33 cellular contexts compared by ENCODE assay signal in the genomic region with DNA sequence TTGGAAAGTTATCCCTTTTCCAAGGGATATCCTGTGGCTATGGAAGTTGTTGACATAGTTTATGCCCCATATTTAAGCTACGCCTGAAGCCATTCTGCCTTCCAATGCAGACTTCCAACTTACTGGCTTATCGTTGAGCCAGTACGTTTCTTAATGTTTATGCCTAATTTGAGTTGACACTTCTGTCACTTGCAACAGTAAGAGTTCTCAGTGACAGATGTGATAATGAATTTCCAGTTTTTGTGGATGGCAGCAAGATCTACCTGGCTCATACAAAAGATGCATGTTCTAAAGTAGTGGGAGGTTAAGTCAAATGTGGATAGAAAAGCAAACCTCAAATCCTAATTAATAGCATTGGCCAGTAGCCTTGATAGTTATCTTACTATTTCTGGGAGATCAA.
"Had no signal": no experiment of that assay in that cellular context is flagged by ENCODE, and none has a peak within 500 bp of the region (broad histone marks: within the 10 kb centered on the region; RNA-seq: fewer than 3 reads in every experiment).

No MANE protein-coding gene starts in this region.

- H3K36me3 Mint-ChIP-seq: activated CD8-positive, alpha-beta memory T cell treated with anti-CD3 and anti-CD28 coated beads, Interleukin-2, amount 10 ng/mL, durations not matched to agents 7 days and 5 days; activated naive CD4-positive, alpha-beta T cell treated with anti-CD3 and anti-CD28 coated beads, Interleukin-2, amount 10 ng/mL, durations not matched to agents 7 days and 5 days; activated naive CD4-positive, alpha-beta T cell treated with anti-CD3 and anti-CD28 coated beads, Interleukin-2, amount 50 U/mL, for 24 hours; activated naive CD8-positive, alpha-beta T cell; activated naive CD8-positive, alpha-beta T cell treated with anti-CD3 and anti-CD28 coated beads, Interleukin-2, amount 10 ng/mL, durations not matched to agents 7 days and 5 days; brain had no signal

- H3K4me1 ChIP-seq: ascending aorta had no signal

- H3K9me3 ChIP-seq: ascending aorta had no signal

- H3K27ac Mint-ChIP-seq: activated B cell treated with CpG ODN at 0.5 μM for 24 hours; activated CD4-positive, alpha-beta memory T cell treated with anti-CD3 and anti-CD28 coated beads, Interleukin-2, amount 10 ng/mL, durations not matched to agents 7 days and 5 days; activated CD4-positive, alpha-beta T cell treated with anti-CD3 and anti-CD28 coated beads, Interleukin-2, amount 10 ng/mL, durations not matched to agents 24 days and 14 days; activated CD8-positive, alpha-beta memory T cell treated with anti-CD3 and anti-CD28 coated beads, Interleukin-2, amount 10 ng/mL, durations not matched to agents 7 days and 5 days; activated CD8-positive, alpha-beta T cell treated with anti-CD3 and anti-CD28 coated beads, Interleukin-2, amount 10 ng/mL, durations not matched to agents 7 days and 5 days; activated naive CD4-positive, alpha-beta T cell treated with anti-CD3 and anti-CD28 coated beads, Interleukin-2, amount 10 ng/mL, durations not matched to agents 7 days and 5 days; activated naive CD4-positive, alpha-beta T cell treated with anti-CD3 and anti-CD28 coated beads, Interleukin-2, amount 50 U/mL, for 24 hours; activated naive CD8-positive, alpha-beta T cell; activated naive CD8-positive, alpha-beta T cell treated with anti-CD3 and anti-CD28 coated beads, Interleukin-2, amount 10 ng/mL, durations not matched to agents 7 days and 5 days; activated naive CD8-positive, alpha-beta T cell treated with anti-CD3 and anti-CD28 coated beads, Interleukin-2, amount 50 U/mL, for 24 hours; activated T-cell treated with anti-CD3 and anti-CD28 coated beads, Interleukin-2, amount 50 U/mL, for 24 hours; activated T-helper 2 cell treated with anti-CD3 and anti-CD28 coated beads, Interferon-gamma antibody, Interleukin-2, Interleukin-4, amounts not matched to agents 10 μg/mL and 5 μg/mL and 100 μg/mL, durations not matched to agents 14 hours and 24 hours and 36 hours; T-helper 1 cell treated with Interleukin-12 subunit alpha and Interleukin-12 subunit beta and Interleukin-4 antibody, amounts not matched to agents 30 μg/mL and 1 μg/mL, for 36 hours; T-helper 2 cell treated with Interferon-gamma antibody and Interleukin-4, amounts not matched to agents 5 μg/mL and 100 μg/mL, for 36 hours had no signal

- H3K27me3 Mint-ChIP-seq: activated B cell treated with CpG ODN at 0.5 μM for 24 hours; activated CD4-positive, alpha-beta memory T cell treated with anti-CD3 and anti-CD28 coated beads, Interleukin-2, amount 10 ng/mL, durations not matched to agents 7 days and 5 days; activated CD4-positive, alpha-beta T cell treated with anti-CD3 and anti-CD28 coated beads, Interleukin-2, amount 10 ng/mL, durations not matched to agents 24 days and 14 days; activated CD8-positive, alpha-beta memory T cell treated with anti-CD3 and anti-CD28 coated beads, Interleukin-2, amount 10 ng/mL, durations not matched to agents 7 days and 5 days; activated naive CD4-positive, alpha-beta T cell treated with anti-CD3 and anti-CD28 coated beads, Interleukin-2, amount 10 ng/mL, durations not matched to agents 7 days and 5 days; activated naive CD4-positive, alpha-beta T cell treated with anti-CD3 and anti-CD28 coated beads, Interleukin-2, amount 50 U/mL, for 24 hours; activated naive CD8-positive, alpha-beta T cell; activated naive CD8-positive, alpha-beta T cell treated with anti-CD3 and anti-CD28 coated beads, Interleukin-2, amount 10 ng/mL, durations not matched to agents 7 days and 5 days; activated naive CD8-positive, alpha-beta T cell treated with anti-CD3 and anti-CD28 coated beads, Interleukin-2, amount 50 U/mL, for 24 hours; activated T-cell treated with anti-CD3 and anti-CD28 coated beads, Interleukin-2, amount 50 U/mL, for 24 hours; central memory CD8-positive, alpha-beta T cell had no signal

- H3K4me3 Mint-ChIP-seq: activated B cell treated with CpG ODN at 0.5 μM for 24 hours; activated CD4-positive, alpha-beta memory T cell treated with anti-CD3 and anti-CD28 coated beads, Interleukin-2, amount 10 ng/mL, durations not matched to agents 7 days and 5 days; activated CD4-positive, alpha-beta T cell treated with anti-CD3 and anti-CD28 coated beads, Interleukin-2, amount 10 ng/mL, durations not matched to agents 24 days and 14 days; activated CD8-positive, alpha-beta memory T cell treated with anti-CD3 and anti-CD28 coated beads, Interleukin-2, amount 10 ng/mL, durations not matched to agents 7 days and 5 days; activated CD8-positive, alpha-beta T cell treated with anti-CD3 and anti-CD28 coated beads, Interleukin-2, amount 10 ng/mL, durations not matched to agents 7 days and 5 days; activated naive CD4-positive, alpha-beta T cell treated with anti-CD3 and anti-CD28 coated beads, Interleukin-2, amount 10 ng/mL, durations not matched to agents 7 days and 5 days; activated naive CD4-positive, alpha-beta T cell treated with anti-CD3 and anti-CD28 coated beads, Interleukin-2, amount 50 U/mL, for 24 hours; activated naive CD8-positive, alpha-beta T cell; activated naive CD8-positive, alpha-beta T cell treated with anti-CD3 and anti-CD28 coated beads, Interleukin-2, amount 10 ng/mL, durations not matched to agents 7 days and 5 days; activated naive CD8-positive, alpha-beta T cell treated with anti-CD3 and anti-CD28 coated beads, Interleukin-2, amount 50 U/mL, for 24 hours; activated T-cell treated with anti-CD3 and anti-CD28 coated beads, Interleukin-2, amount 50 U/mL, for 24 hours; brain; central memory CD8-positive, alpha-beta T cell; T-helper 1 cell treated with Interleukin-12 subunit alpha and Interleukin-12 subunit beta and Interleukin-4 antibody, amounts not matched to agents 30 μg/mL and 1 μg/mL, for 36 hours; T-helper 2 cell treated with Interferon-gamma antibody and Interleukin-4, amounts not matched to agents 5 μg/mL and 100 μg/mL, for 36 hours had no signal

- H3K9me3 Mint-ChIP-seq: activated B cell treated with CpG ODN at 0.5 μM for 24 hours; activated CD4-positive, alpha-beta memory T cell treated with anti-CD3 and anti-CD28 coated beads, Interleukin-2, amount 10 ng/mL, durations not matched to agents 7 days and 5 days; activated CD4-positive, alpha-beta T cell treated with anti-CD3 and anti-CD28 coated beads, Interleukin-2, amount 10 ng/mL, durations not matched to agents 24 days and 14 days; activated naive CD4-positive, alpha-beta T cell treated with anti-CD3 and anti-CD28 coated beads, Interleukin-2, amount 50 U/mL, for 24 hours; activated naive CD8-positive, alpha-beta T cell treated with anti-CD3 and anti-CD28 coated beads, Interleukin-2, amount 10 ng/mL, durations not matched to agents 7 days and 5 days; brain; T-helper 1 cell treated with Interleukin-12 subunit alpha and Interleukin-12 subunit beta and Interleukin-4 antibody, amounts not matched to agents 30 μg/mL and 1 μg/mL, for 36 hours had no signal

- H3K36me3 ChIP-seq: ascending aorta, cardiac muscle cell had no signal

- ATAC-seq: activated CD8-positive, alpha-beta memory T cell treated with anti-CD3 and anti-CD28 coated beads, Interleukin-2, amount 10 ng/mL, durations not matched to agents 7 days and 5 days; activated CD8-positive, alpha-beta T cell treated with anti-CD3 and anti-CD28 coated beads, Interleukin-2, amount 10 ng/mL, durations not matched to agents 7 days and 5 days; activated naive CD8-positive, alpha-beta T cell treated with anti-CD3 and anti-CD28 coated beads, Interleukin-2, amount 50 U/mL, for 24 hours had no signal

- H3K4me1 Mint-ChIP-seq: activated B cell treated with CpG ODN at 0.5 μM for 24 hours; activated CD4-positive, alpha-beta memory T cell treated with anti-CD3 and anti-CD28 coated beads, Interleukin-2, amount 10 ng/mL, durations not matched to agents 7 days and 5 days; activated CD4-positive, alpha-beta T cell treated with anti-CD3 and anti-CD28 coated beads, Interleukin-2, amount 10 ng/mL, durations not matched to agents 24 days and 14 days; activated CD8-positive, alpha-beta memory T cell treated with anti-CD3 and anti-CD28 coated beads, Interleukin-2, amount 10 ng/mL, durations not matched to agents 7 days and 5 days; activated naive CD4-positive, alpha-beta T cell treated with anti-CD3 and anti-CD28 coated beads, Interleukin-2, amount 10 ng/mL, durations not matched to agents 7 days and 5 days; activated naive CD4-positive, alpha-beta T cell treated with anti-CD3 and anti-CD28 coated beads, Interleukin-2, amount 50 U/mL, for 24 hours; activated naive CD8-positive, alpha-beta T cell treated with anti-CD3 and anti-CD28 coated beads, Interleukin-2, amount 10 ng/mL, durations not matched to agents 7 days and 5 days; activated naive CD8-positive, alpha-beta T cell treated with anti-CD3 and anti-CD28 coated beads, Interleukin-2, amount 50 U/mL, for 24 hours; central memory CD8-positive, alpha-beta T cell had no signal

- H3K4me3 ChIP-seq: ascending aorta, cardiac muscle cell had no signal

- DNase-seq: activated B cell treated with CpG ODN at 0.5 μM for 24 hours; activated CD4-positive, alpha-beta memory T cell treated with anti-CD3 and anti-CD28 coated beads, Interleukin-2, amount 10 ng/mL, durations not matched to agents 7 days and 5 days; activated CD4-positive, alpha-beta T cell treated with anti-CD3 and anti-CD28 coated beads for 4 hours; activated CD4-positive, alpha-beta T cell treated with anti-CD3 and anti-CD28 coated beads, Interleukin-2, amount 10 ng/mL, durations not matched to agents 24 days and 14 days; activated CD4-positive, alpha-beta T cell treated with anti-CD3 and anti-CD28 coated beads, Interleukin-2, amount 50 U/mL, for 1 hour; activated CD4-positive, alpha-beta T cell treated with anti-CD3 and anti-CD28 coated beads, Interleukin-2, amount 50 U/mL, for 48 hours; activated CD4-positive, CD25-positive, alpha-beta regulatory T cell treated with anti-CD3 and anti-CD28 coated beads, Interleukin-2, amount 50 U/mL, for 72 hours; activated CD8-positive, alpha-beta memory T cell treated with anti-CD3 and anti-CD28 coated beads for 24 hours; activated CD8-positive, alpha-beta memory T cell treated with anti-CD3 and anti-CD28 coated beads, Interleukin-2, amount 10 ng/mL, durations not matched to agents 7 days and 5 days; activated CD8-positive, alpha-beta memory T cell treated with anti-CD3 and anti-CD28 coated beads, Interleukin-2, amount 50 U/mL, for 48 hours; activated CD8-positive, alpha-beta T cell treated with anti-CD3 and anti-CD28 coated beads, Interleukin-2, amount 10 ng/mL, durations not matched to agents 7 days and 5 days; activated effector memory CD4-positive, alpha-beta T cell treated with Interleukin-2 at 50 U/mL for 16 hours; activated gamma-delta T cell; activated naive CD4-positive, alpha-beta T cell treated with anti-CD3 and anti-CD28 coated beads, Interleukin-2, amount 10 ng/mL, durations not matched to agents 7 days and 5 days; activated naive CD4-positive, alpha-beta T cell treated with Interleukin-2 at 50 U/mL for 16 hours; activated naive CD8-positive, alpha-beta T cell treated with anti-CD3 and anti-CD28 coated beads, Interleukin-2, amount 10 ng/mL, durations not matched to agents 7 days and 5 days; activated naive CD8-positive, alpha-beta T cell treated with anti-CD3 and anti-CD28 coated beads, Interleukin-2, amount 50 U/mL, for 24 hours; activated T-cell treated with anti-CD3 and anti-CD28 coated beads, Interleukin-2, amount 50 U/mL, for 24 hours; activated T-cell treated with anti-CD3 and anti-CD28 coated beads, Interleukin-2, amount 50 U/mL, for 48 hours; amygdala; T-helper 1 cell; T-helper 2 cell; T-helper 9 cell had no signal

- H3K27ac ChIP-seq: ascending aorta, cardiac muscle cell, VCaP had no signal

- H3K27me3 ChIP-seq: ascending aorta, cardiac muscle cell had no signal
